In genomic region chr12:22100952-22101748, GRCh38 we compare ENCODE assay signal across 8 cellular contexts. TPM values are rescaled to one million over a fixed set of nuclear protein-coding genes. Genes with fewer than 3 reads are reported as not detected.
DNase-seq lines count a peak whose midpoint lies in the region; ATAC-seq and TF ChIP-seq lines count a peak whose summit lies in the region.

No MANE protein-coding gene starts in this region.

- peak; percentile 54 to 63 for ATAC-seq in activated T-cell treated with anti-CD3 and anti-CD28 coated beads, Interleukin-2, amount 50 U/mL, for 4 hours

- no peak for TF ChIP-seq POLR2A in NB4 (IDR thresholded peaks at IDR 0.05; ENCODE audit: extremely low read depth, insufficient read length)

- TF ChIP-seq CTCF in NB4 (IDR thresholded peaks at IDR 0.05; ENCODE audit: low read depth, low read length) (peak; percentile 98), retinal pigment epithelial cell (conservative IDR thresholded peaks at IDR 0.05; ENCODE audit: low read depth, low read length) (peak; percentile 73)

- H3K4me3 Mint-ChIP-seq in activated T-cell treated with anti-CD3 and anti-CD28 coated beads, Interleukin-2, amount 50 U/mL, for 4 hours = no peak overlapping the region

- DNase-seq in activated T-cell treated with anti-CD3 and anti-CD28 coated beads for 24 hours (ENCODE audit: low read depth) (peak; percentile 24), activated T-cell treated with anti-CD3 and anti-CD28 coated beads for 4 hours (no peak), HCEC 1CT (peak; percentile 62), NB4 (ENCODE audit: low read depth) (peak; percentile 89), head of caudate nucleus (peak in 28 of 42 donors; percentile 20 to 79 (median 47)), retinal pigment epithelial cell (ENCODE audit: low read depth) (no peak), mesenteric fat pad (ENCODE audit: low spot score) (no peak)
- peak; percentile 11 for DNase-seq in activated T-cell treated with anti-CD3 and anti-CD28 coated beads, Interleukin-2, amount 50 U/mL, for 4 hours

- intact Hi-C loops in head of caudate nucleus (cut with DNase I) = loop anchor here (5.0 kb wide), 1 partner anchor 236 kb away; no protein-coding TSS in a partner anchor

- H3K9me3 Mint-ChIP-seq in activated T-cell treated with anti-CD3 and anti-CD28 coated beads, Interleukin-2, amount 50 U/mL, for 4 hours = no peaks in the 10 kb centered on the region

- H3K4me3 ChIP-seq in NB4 (ENCODE audit: low read depth, low read length) (no peak overlapping the region), retinal pigment epithelial cell (ENCODE audit: low read length) (no peak overlapping the region)

- H3K27me3 Mint-ChIP-seq in activated T-cell treated with anti-CD3 and anti-CD28 coated beads, Interleukin-2, amount 50 U/mL, for 4 hours (ENCODE audit: low read depth) = no peaks in the 10 kb centered on the region

- no peaks in the 10 kb centered on the region for H3K36me3 Mint-ChIP-seq in activated T-cell treated with anti-CD3 and anti-CD28 coated beads, Interleukin-2, amount 50 U/mL, for 4 hours (ENCODE audit: insufficient read depth)

- peaks cover 13% of the 10 kb centered on the region for H3K4me1 Mint-ChIP-seq in activated T-cell treated with anti-CD3 and anti-CD28 coated beads, Interleukin-2, amount 50 U/mL, for 4 hours (ENCODE audit: low read depth)

RNA-seq across cellular contexts. Expression of gene CMAS, which starts 55.1 kb away (rescaled TPM):
- total RNA-seq in activated T-cell treated with anti-CD3 and anti-CD28 coated beads, Interleukin-2, amount 50 U/mL, for 4 hours = 10 to 100 TPM; 26.8 to 30.8 (median 27.1) TPM
- 19.8 TPM for total RNA-seq in mesenteric fat pad

Comparison
In these comparisons a context has a peak if more than half of its experiments do, and no peak if none do; other contexts are left out.
1. DNase-seq: peak in activated T-cell treated with anti-CD3 and anti-CD28 coated beads for 24 hours (single experiment), HCEC 1CT (single experiment), NB4 (single experiment), activated T-cell treated with anti-CD3 and anti-CD28 coated beads, Interleukin-2, amount 50 U/mL, for 4 hours (single experiment) and head of caudate nucleus (28 of 42); none in activated T-cell treated with anti-CD3 and anti-CD28 coated beads for 4 hours (single experiment), retinal pigment epithelial cell (single experiment) and mesenteric fat pad (single experiment).